Comparison of ENCODE assay signal across 8 cellular contexts in genomic region chr22:37426532-37427127, GRCh38. TPM values are rescaled to one million over a fixed set of nuclear protein-coding genes. Genes with fewer than 3 reads are reported as not detected.
DNase-seq lines count a peak whose midpoint lies in the region; ATAC-seq and TF ChIP-seq lines count a peak whose summit lies in the region.

No MANE protein-coding gene starts in this region.

- H3K9ac ChIP-seq in mesenchymal stem cell (ENCODE audit: low read length) = no peak overlapping the region

- H3K27ac ChIP-seq in A673 (ENCODE audit: low read depth, low read length, poor library complexity, severe bottlenecking) = no peak overlapping the region
- H3K27ac ChIP-seq in mesenchymal stem cell (ENCODE audit: low read length, poor library complexity, severe bottlenecking) = peak overlapping the region; percentile 34

- BruUV-seq in A673 (replicated peaks; lab: Mats Ljungman, UMichigan) = no TSS peak

- H3K36me3 Mint-ChIP-seq in chondrocyte (ENCODE audit: low read depth) = no peaks in the 10 kb centered on the region

- no peak overlapping the region for H2AK5ac ChIP-seq in mesenchymal stem cell (ENCODE audit: low read length, severe bottlenecking)

- DNase-seq in A673 (ENCODE audit: low spot score) (no peak), HFF-Myc (ENCODE audit: extremely low read depth, low read depth) (no peak), chondrocyte (ENCODE audit: low spot score) (no peak), mesenchymal stem cell (no peak), inferior parietal cortex (ENCODE audit: extremely low spot score) (no peak), GM10248 (ENCODE audit: extremely low spot score) (no peak)

- peaks cover 40% of the 10 kb centered on the region for H3K27me3 ChIP-seq in A673 (replicated peaks; ENCODE audit: insufficient read depth, low read depth, low read length, poor library complexity)
- H3K27me3 ChIP-seq in mesenchymal stem cell (ENCODE audit: control insufficient read depth in 1 of 2, insufficient read depth in 1 of 2, low read length in 2 of 2) = peaks cover 0 to 87% of the 10 kb centered on the region in 2 experiments

- intact Hi-C loops in A673 (cut with micrococcal nuclease; ENCODE audit: unreplicated experiment) = loop anchor here (10.0 kb wide), 1 partner anchor 152 kb away; no protein-coding TSS in a partner anchor

- H2BK12ac ChIP-seq in mesenchymal stem cell (ENCODE audit: low read length in 2 of 2) = peak overlapping the region; percentile 11 to 64

- POLR2A ChIA-PET in A673 (lab: Charles Lee; ENCODE audit: low non-redundant PET) (no interaction called here), GM10248 (lab: Yijun Ruan, JAX) (no interaction called here)

- peak overlapping the region; percentile 59 for H2BK120ac ChIP-seq in mesenchymal stem cell (ENCODE audit: low read depth, low read length)

- peaks cover 8% of the 10 kb centered on the region for H3K79me1 ChIP-seq in mesenchymal stem cell (replicated peaks; ENCODE audit: low read length, poor library complexity, severe bottlenecking)

- H3K4me3 Mint-ChIP-seq in chondrocyte (ENCODE audit: unreplicated experiment) = peak overlapping the region; percentile 66

- TF ChIP-seq CTCF in A673 (conservative IDR thresholded peaks at IDR 0.05; ENCODE audit: low read depth, low read length) = no peak
- TF ChIP-seq CTCF in HFF-Myc (IDR thresholded peaks at IDR 0.05; ENCODE audit: low read depth, low read length, missing control alignments) = no peak
- no peak for TF ChIP-seq CTCF in chondrocyte (IDR thresholded peaks at IDR 0.05)
- no peak for TF ChIP-seq CTCF in GM10248 (IDR thresholded peaks at IDR 0.05; ENCODE audit: control extremely low read depth, extremely low read depth, low read depth, missing control alignments)

- ATAC-seq in GM21360 (IDR thresholded peaks at IDR 0.05; ENCODE audit: unreplicated experiment) (no peak), HG02852 (IDR thresholded peaks at IDR 0.05; ENCODE audit: unreplicated experiment) (no peak)

- peak overlapping the region in 1 of 2 experiments; percentile 22 for H3K14ac ChIP-seq in mesenchymal stem cell (ENCODE audit: low read length in 2 of 2)

- H3K4me1 Mint-ChIP-seq in chondrocyte (ENCODE audit: low read depth) = peaks cover 25% of the 10 kb centered on the region

- H3K9me3 ChIP-seq in A673 (ENCODE audit: low read depth, low read length, poor library complexity, severe bottlenecking) (no peaks in the 10 kb centered on the region), mesenchymal stem cell (ENCODE audit: control insufficient read depth, low read length) (no peaks in the 10 kb centered on the region)

- no peaks in the 10 kb centered on the region for H3K36me3 ChIP-seq in A673 (ENCODE audit: insufficient read depth, low read length, poor library complexity, severe bottlenecking)
- peaks cover 0 to 9% of the 10 kb centered on the region in 2 experiments for H3K36me3 ChIP-seq in mesenchymal stem cell (ENCODE audit: control insufficient read depth in 1 of 2, insufficient read depth in 2 of 2, low read depth in 1 of 2, low read length in 2 of 2)

- H3K18ac ChIP-seq in mesenchymal stem cell (ENCODE audit: low read depth in 1 of 2, low read length in 2 of 2) = peak overlapping the region; percentile 83 to 85

- H3K4me1 ChIP-seq in A673 (ENCODE audit: insufficient read depth, low read length, poor library complexity, severe bottlenecking) (no peaks in the 10 kb centered on the region), mesenchymal stem cell (ENCODE audit: control insufficient read depth, insufficient read depth, low read depth, low read length) (peaks cover 63% of the 10 kb centered on the region)

- peak overlapping the region in 1 of 2 experiments; percentile 49 for H3K4ac ChIP-seq in mesenchymal stem cell (ENCODE audit: low read depth in 1 of 2, low read length in 2 of 2)

- no peak overlapping the region for H3K27ac Mint-ChIP-seq in chondrocyte (ENCODE audit: unreplicated experiment)

- no peak overlapping the region for H3K23ac ChIP-seq in mesenchymal stem cell (ENCODE audit: low read length in 2 of 2)

- peak overlapping the region; percentile 35 for H4K8ac ChIP-seq in mesenchymal stem cell (ENCODE audit: low read length)

- peak overlapping the region; percentile 49 for H2BK5ac ChIP-seq in mesenchymal stem cell (ENCODE audit: low read depth, low read length, poor library complexity, severe bottlenecking)

- H2BK15ac ChIP-seq in mesenchymal stem cell (ENCODE audit: low read depth, poor library complexity, severe bottlenecking) = peak overlapping the region; percentile 82

- 9% methylated on average over 33 of the region's 34 CpGs for WGBS in mesenchymal stem cell

- H2AFZ ChIP-seq in mesenchymal stem cell (ENCODE audit: low read depth, low read length) = peak overlapping the region; percentile 57

- peaks cover 11% of the 10 kb centered on the region for H3K27me3 Mint-ChIP-seq in chondrocyte (ENCODE audit: low read depth)

- H3K4me3 ChIP-seq in A673 (ENCODE audit: low read depth, low read length, poor library complexity, severe bottlenecking) (peak overlapping the region; percentile 43), HFF-Myc (replicated peaks; ENCODE audit: low read depth, low read length) (peak overlapping the region; percentile 57), mesenchymal stem cell (ENCODE audit: insufficient read depth in 1 of 2, low read depth in 1 of 2, low read length in 2 of 2) (peak overlapping the region in 1 of 2 experiments; percentile 84)

- no peaks in the 10 kb centered on the region for H3K9me3 Mint-ChIP-seq in chondrocyte (ENCODE audit: low read depth)

- H4K91ac ChIP-seq in mesenchymal stem cell (ENCODE audit: low read length) = peak overlapping the region; percentile 70

- CTCF ChIA-PET in A673 (lab: Charles Lee) = interaction anchor here (0.6 to 0.7 kb wide), 3 partner anchors 14 to 375 kb away, joined by 3 to 10 read pairs (median 6); partner anchors contain the start of gene KCTD17
- CTCF ChIA-PET in GM10248 (lab: Yijun Ruan, JAX) = interaction anchor here (1.1 to 1.8 kb wide), 2 partner anchors 30 to 109 kb away, joined by 3 to 4 read pairs; no protein-coding TSS in a partner anchor

- H3K4me2 ChIP-seq in mesenchymal stem cell (ENCODE audit: low read length, poor library complexity, severe bottlenecking) = peak overlapping the region; percentile 81

RNA-seq across cellular contexts. Expression of gene ELFN2, which starts 0.6 kb away (rescaled TPM):
- total RNA-seq in A673 (2021) = not detected in 2 replicates
- 0.65 to 1.2 TPM (median 1.1 TPM) in 3 replicates for total RNA-seq in chondrocyte
- polyA plus RNA-seq in mesenchymal stem cell (2013, experiment 1 of 2) = 5.2 TPM
- polyA plus RNA-seq in mesenchymal stem cell (2013, experiment 2 of 2) = 5.1 TPM

RNA-seq across cellular contexts. Expression of gene MFNG, which starts 59.6 kb away (rescaled TPM):
- total RNA-seq in A673 (2021) (not detected in 2 replicates), chondrocyte (1.1 to 2.1 TPM (median 1.2 TPM) in 3 replicates)
- polyA plus RNA-seq in mesenchymal stem cell (2013, experiment 1 of 2) = 0.06 TPM
- 0.04 TPM for polyA plus RNA-seq in mesenchymal stem cell (2013, experiment 2 of 2)
